Comparison of ENCODE assay signal across 8 cellular contexts in genomic region chrX:20527458-20528099, GRCh38.
DNase-seq lines count a peak whose midpoint lies in the region; ATAC-seq and TF ChIP-seq lines count a peak whose summit lies in the region.

No MANE protein-coding gene starts in this region.

- ATAC-seq in GM18909 (IDR thresholded peaks at IDR 0.05; ENCODE audit: poor library complexity, unreplicated experiment) = peak; percentile 61
- no peak for ATAC-seq in HG02840 (IDR thresholded peaks at IDR 0.05; ENCODE audit: low FRiP score, unreplicated experiment)
- no peak for ATAC-seq in GM19328 (IDR thresholded peaks at IDR 0.05; ENCODE audit: unreplicated experiment)

- peak overlapping the region; percentile 19; the same call in 1 of the 2 replicates for H3K4me2 ChIP-seq in SK-N-SH

- H3K27ac ChIP-seq in C4-2B (no peak overlapping the region), SK-N-SH (ENCODE audit: low read depth in 2 of 2, low read length in 1 of 2) (no peak overlapping the region)

- WGBS in SK-N-SH (ENCODE audit: low lambda C conversion rate) = 7% methylated on average over 6 of the region's 6 CpGs

- CTCF ChIA-PET in SK-N-SH (lab: Yijun Ruan, JAX) = interaction anchor here (0.6 to 3.5 kb wide), 23 partner anchors 8 to 1458 kb away, joined by 3 to 20 read pairs (median 4); partner anchors contain the start of gene SMPX

- H4K20me1 ChIP-seq in SK-N-SH (ENCODE audit: insufficient read depth) = no peaks in the 10 kb centered on the region

- TF ChIP-seq CTCF in C4-2B (conservative IDR thresholded peaks at IDR 0.05) = peak; percentile 52
- TF ChIP-seq CTCF in SK-N-SH (IDR thresholded peaks at IDR 0.05) = peak; percentile 72
- TF ChIP-seq CTCF in fibroblast of pulmonary artery (IDR thresholded peaks at IDR 0.05; ENCODE audit: low read length, missing control alignments) = peak; percentile 37

- H3K9ac ChIP-seq in SK-N-SH = no peak overlapping the region

- H3K36me3 ChIP-seq in SK-N-SH (replicated peaks in 1 of 2; ENCODE audit: control insufficient read depth in 1 of 2, insufficient read depth in 2 of 2, low read length in 1 of 2) = no peaks in the 10 kb centered on the region

- DNase-seq in NAMALWA (ENCODE audit: low spot score) = peak; percentile 25
- peak; percentile 26 for DNase-seq in SK-N-SH
- DNase-seq in fibroblast of pulmonary artery (ENCODE audit: low read depth) = peak; percentile 44
- DNase-seq in renal cortical epithelial cell (ENCODE audit: low read depth) = peak; percentile 38

- no peak for TF ChIP-seq EP300 in SK-N-SH (IDR thresholded peaks at IDR 0.05; ENCODE audit: borderline replicate concordance in 1 of 2, low read depth in 1 of 2, low read length in 1 of 2)

- POLR2A ChIA-PET in SK-N-SH (lab: Yijun Ruan, JAX) = no interaction called here

- no peaks in the 10 kb centered on the region for H3K79me2 ChIP-seq in SK-N-SH (ENCODE audit: insufficient read depth)

- 0 out of 2 replicates have a peak, but pooled peaks cover 2% of the 10 kb centered on the region for H3K9me2 ChIP-seq in SK-N-SH

- H3F3A ChIP-seq in SK-N-SH (replicated peaks; ENCODE audit: insufficient read depth) = no peaks in the 10 kb centered on the region

- no peaks in the 10 kb centered on the region for H3K9me3 ChIP-seq in SK-N-SH

- H2AFZ ChIP-seq in SK-N-SH (ENCODE audit: low read depth) = no peak overlapping the region

- peaks cover 2 to 6% of the 10 kb centered on the region in 2 experiments; a peak in 2 of 4 replicates for H3K4me1 ChIP-seq in SK-N-SH (ENCODE audit: control insufficient read depth in 1 of 2, insufficient read depth in 2 of 2, low read depth in 1 of 2, low read length in 1 of 2)

- no peaks in the 10 kb centered on the region; the same call in 1 of the 2 replicates for H3K27me3 ChIP-seq in SK-N-SH (ENCODE audit: insufficient read depth)

- peak; percentile 77 for TF ChIP-seq RAD21 in SK-N-SH (IDR thresholded peaks at IDR 0.05; ENCODE audit: low read length)

- no peak overlapping the region; a peak in 1 of 4 replicates for H3K4me3 ChIP-seq in SK-N-SH (ENCODE audit: low read depth in 2 of 2, low read length in 1 of 2)
- no peak overlapping the region for H3K4me3 ChIP-seq in fibroblast of pulmonary artery (replicated peaks; ENCODE audit: low read depth, low read length)

TF ChIP-seq in SK-N-SH, 30 proteins besides CTCF, POLR2A, EP300 and RAD21:
- no peak for TF ChIP-seq GATA2 (CRISPR knock-in tag; IDR thresholded peaks at IDR 0.05)
- peak; percentile 45 for TF ChIP-seq SMC3 (IDR thresholded peaks at IDR 0.05; ENCODE audit: low read depth, low read length)
- no peak for TF ChIP-seq USF1 (IDR thresholded peaks at IDR 0.05; ENCODE audit: borderline replicate concordance, low read depth)
